36 cellular contexts compared by ENCODE assay signal in the genomic region with DNA sequence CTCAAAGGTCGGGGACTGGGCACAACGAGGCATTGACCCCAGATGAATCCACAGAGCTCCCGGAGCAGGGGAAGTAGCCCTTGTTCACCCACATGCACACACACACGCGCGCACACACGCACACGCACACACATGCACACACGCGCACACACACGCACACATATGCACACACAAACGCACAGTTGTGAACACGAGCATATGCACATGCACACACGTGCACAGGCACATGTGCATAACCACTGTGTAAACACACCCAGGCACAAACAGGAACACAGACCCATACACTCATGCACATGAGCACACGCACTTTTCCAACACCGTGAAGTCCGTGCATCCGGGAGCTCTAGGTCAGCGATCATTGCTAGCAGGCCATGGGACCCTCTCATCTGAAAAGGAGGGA.
"Had no signal": no experiment of that assay in that cellular context is flagged by ENCODE, and none has a peak within 500 bp of the region (broad histone marks: within the 10 kb centered on the region; RNA-seq: fewer than 3 reads in every experiment).

No MANE protein-coding gene starts in this region.

- H3K9me3 ChIP-seq: Peyer's patch had no signal

- H3K4me3 ChIP-seq: Peyer's patch had no signal

- H3K4me2 ChIP-seq: KMS-11 had no signal

- ATAC-seq: activated CD8-positive, alpha-beta memory T cell treated with anti-CD3 and anti-CD28 coated beads, Interleukin-2, amount 10 ng/mL, durations not matched to agents 7 days and 5 days; activated naive CD8-positive, alpha-beta T cell treated with anti-CD3 and anti-CD28 coated beads, Interleukin-2, amount 50 U/mL, for 24 hours; PC-3 had no signal

- H3K4me1 ChIP-seq: Peyer's patch had no signal

- FAIRE-seq: bronchial epithelial cell had no signal

- H3K9ac ChIP-seq: KMS-11 had no signal

- DNase-seq: activated B cell treated with CpG ODN at 0.5 μM for 24 hours; activated CD4-positive, alpha-beta memory T cell treated with anti-CD3 and anti-CD28 coated beads, Interleukin-2, amount 10 ng/mL, durations not matched to agents 7 days and 5 days; activated CD4-positive, alpha-beta T cell treated with anti-CD3 and anti-CD28 coated beads for 4 hours; activated CD4-positive, alpha-beta T cell treated with anti-CD3 and anti-CD28 coated beads, Interleukin-2, amount 50 U/mL, for 1 hour; activated CD4-positive, CD25-positive, alpha-beta regulatory T cell treated with anti-CD3 and anti-CD28 coated beads, Interleukin-2, amount 50 U/mL, for 72 hours; activated CD8-positive, alpha-beta memory T cell treated with anti-CD3 and anti-CD28 coated beads for 24 hours; activated CD8-positive, alpha-beta memory T cell treated with anti-CD3 and anti-CD28 coated beads, Interleukin-2, amount 10 ng/mL, durations not matched to agents 7 days and 5 days; activated CD8-positive, alpha-beta memory T cell treated with anti-CD3 and anti-CD28 coated beads, Interleukin-2, amount 50 U/mL, for 48 hours; activated effector memory CD4-positive, alpha-beta T cell treated with Interleukin-2 at 50 U/mL for 16 hours; activated naive CD4-positive, alpha-beta T cell treated with anti-CD3 and anti-CD28 coated beads, Interleukin-2, amount 10 ng/mL, durations not matched to agents 7 days and 5 days; activated naive CD8-positive, alpha-beta T cell treated with anti-CD3 and anti-CD28 coated beads, Interleukin-2, amount 50 U/mL, for 24 hours; activated T-cell treated with anti-CD3 and anti-CD28 coated beads, Interleukin-2, amount 50 U/mL, for 48 hours; anterior cingulate cortex; central memory CD4-positive, alpha-beta T cell; MM.1S; NCI-H1092 treated with DMSO at 0.1 percent for 48 hours; NCI-H1417; NCI-H146; NCI-H187; NCI-H2029 treated with DMSO at 0.1 percent for 48 hours; NCI-H2107; NCI-H2171; NCI-H510A; NCI-H526; NCI-H748 treated with DMSO at 0.1 percent for 48 hours; NK-92 treated with Interleukin-12 subunit alpha and Interleukin-12 subunit beta, amount 100 ng/mL, for 24 hours; PC-3; Peyer's patch; RPMI8226; SW 1271; T-helper 1 cell; T-helper 2 cell; T-helper 9 cell had no signal

- H3K36me3 ChIP-seq: Peyer's patch had no signal

- H3K27ac ChIP-seq: KMS-11, Peyer's patch, VCaP had no signal

- H3K27me3 ChIP-seq: Peyer's patch had no signal
